Comparison of ENCODE assay signal across 2 cellular contexts in the genomic region with DNA sequence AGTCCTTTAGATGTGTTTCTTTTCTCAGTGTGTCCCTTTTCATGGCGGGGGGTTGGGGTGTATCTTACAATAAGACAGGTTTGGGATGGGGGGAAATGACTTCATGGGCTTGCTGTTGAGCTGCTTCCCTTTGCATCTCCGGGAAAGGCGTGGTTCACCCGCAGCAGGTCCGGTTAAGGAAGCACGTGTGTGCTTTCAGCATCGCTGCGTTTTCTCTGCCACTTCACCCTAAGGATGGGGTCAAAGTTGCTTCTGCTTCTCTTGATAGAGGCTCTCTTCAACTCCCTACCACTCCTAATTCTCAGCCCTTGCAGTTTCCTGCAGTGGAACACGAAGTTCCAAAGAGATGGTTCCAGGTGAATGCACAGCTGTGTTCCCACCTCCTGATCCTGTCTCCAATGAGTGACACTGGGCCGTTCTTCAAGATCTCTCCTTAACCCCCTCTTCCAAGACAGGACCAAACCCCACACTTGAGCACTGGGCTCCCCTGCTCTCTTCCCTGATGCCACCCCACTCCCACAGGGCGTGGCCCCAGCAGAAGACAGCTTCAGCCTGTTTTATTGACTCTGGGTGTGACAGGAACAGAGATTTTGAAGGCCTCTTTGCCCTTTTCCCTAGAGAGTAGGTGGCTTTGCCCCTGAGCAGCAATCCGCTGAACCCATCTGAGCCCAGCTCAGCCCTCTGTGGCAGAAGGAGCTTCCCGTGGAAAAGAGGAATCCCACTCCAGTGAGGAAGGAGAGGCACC.
TF ChIP-seq lines count a peak whose summit lies in the region.

No MANE protein-coding gene starts in this region.

TF ChIP-seq in HepG2, 621 proteins besides CTCF, POLR2A, EP300 and RAD21 (continued from another document):
- TF ChIP-seq KLF11 (CRISPR knock-in tag; IDR thresholded peaks at IDR 0.05): no peak
- TF ChIP-seq ARNTL (CRISPR knock-in tag; IDR thresholded peaks at IDR 0.05): no peak
- no peak for TF ChIP-seq ZNF484 (CRISPR knock-in tag; IDR thresholded peaks at IDR 0.05; ENCODE audit: borderline replicate concordance, low read depth)
- TF ChIP-seq, protein P1, sequence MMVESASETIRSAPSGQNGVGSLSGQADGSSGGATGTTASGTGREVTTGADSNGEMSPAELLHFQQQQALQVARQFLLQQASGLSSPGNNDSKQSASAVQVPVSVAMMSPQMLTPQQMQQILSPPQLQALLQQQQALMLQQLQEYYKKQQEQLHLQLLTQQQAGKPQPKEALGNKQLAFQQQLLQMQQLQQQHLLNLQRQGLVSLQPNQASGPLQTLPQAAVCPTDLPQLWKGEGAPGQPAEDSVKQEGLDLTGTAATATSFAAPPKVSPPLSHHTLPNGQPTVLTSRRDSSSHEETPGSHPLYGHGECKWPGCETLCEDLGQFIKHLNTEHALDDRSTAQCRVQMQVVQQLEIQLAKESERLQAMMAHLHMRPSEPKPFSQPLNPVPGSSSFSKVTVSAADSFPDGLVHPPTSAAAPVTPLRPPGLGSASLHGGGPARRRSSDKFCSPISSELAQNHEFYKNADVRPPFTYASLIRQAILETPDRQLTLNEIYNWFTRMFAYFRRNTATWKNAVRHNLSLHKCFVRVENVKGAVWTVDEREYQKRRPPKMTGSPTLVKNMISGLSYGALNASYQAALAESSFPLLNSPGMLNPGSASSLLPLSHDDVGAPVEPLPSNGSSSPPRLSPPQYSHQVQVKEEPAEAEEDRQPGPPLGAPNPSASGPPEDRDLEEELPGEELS (CRISPR knock-in tag; IDR thresholded peaks at IDR 0.05): no peak
- TF ChIP-seq SCMH1 (CRISPR knock-in tag; IDR thresholded peaks at IDR 0.05; ENCODE audit: borderline replicate concordance): no peak
- TF ChIP-seq ZNF629 (CRISPR knock-in tag; conservative IDR thresholded peaks at IDR 0.05): no peak
- TF ChIP-seq, protein P2, sequence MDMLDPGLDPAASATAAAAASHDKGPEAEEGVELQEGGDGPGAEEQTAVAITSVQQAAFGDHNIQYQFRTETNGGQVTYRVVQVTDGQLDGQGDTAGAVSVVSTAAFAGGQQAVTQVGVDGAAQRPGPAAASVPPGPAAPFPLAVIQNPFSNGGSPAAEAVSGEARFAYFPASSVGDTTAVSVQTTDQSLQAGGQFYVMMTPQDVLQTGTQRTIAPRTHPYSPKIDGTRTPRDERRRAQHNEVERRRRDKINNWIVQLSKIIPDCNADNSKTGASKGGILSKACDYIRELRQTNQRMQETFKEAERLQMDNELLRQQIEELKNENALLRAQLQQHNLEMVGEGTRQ (IDR thresholded peaks at IDR 0.05; ENCODE audit: low read depth, low read length): no peak
- TF ChIP-seq, protein P2 (CRISPR knock-in tag; IDR thresholded peaks at IDR 0.05; ENCODE audit: borderline replicate concordance): no peak
- no peak for TF ChIP-seq ZBTB8A (CRISPR knock-in tag; IDR thresholded peaks at IDR 0.05; ENCODE audit: borderline replicate concordance, low read depth)

TF ChIP-seq in GM12891, 5 proteins besides CTCF, POLR2A, EP300 and RAD21 (continued from another document):
- TF ChIP-seq PAX5 (IDR thresholded peaks at IDR 0.05; ENCODE audit: insufficient read depth, low read length, severe bottlenecking) (no peak), SPI1 (IDR thresholded peaks at IDR 0.05; ENCODE audit: low read depth, low read length) (no peak), POU2F2 (IDR thresholded peaks at IDR 0.05; ENCODE audit: low read depth, low read length) (no peak)
